ENCODE assay signal across 20 cellular contexts in the genomic region with DNA sequence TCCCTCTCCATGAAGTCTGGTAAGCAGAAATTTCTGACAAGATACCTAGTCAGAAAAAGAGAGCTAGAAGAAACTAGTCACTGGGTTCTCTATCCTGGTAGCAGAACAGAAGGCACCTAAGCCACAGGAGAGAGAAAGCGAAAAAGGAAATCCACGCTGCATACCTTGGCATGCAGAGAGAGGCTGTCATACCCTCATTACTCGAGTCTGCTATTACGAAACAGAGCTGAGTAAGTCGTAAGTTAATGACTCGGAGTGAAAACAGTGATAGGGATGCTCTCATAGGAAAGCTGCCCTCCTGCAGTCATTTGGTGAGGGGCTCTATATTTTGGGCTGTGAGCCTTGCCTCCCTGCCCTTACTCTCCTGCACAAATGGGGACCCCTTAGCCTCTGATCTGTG. TPM values are rescaled to one million over a fixed set of nuclear protein-coding genes. Genes with fewer than 3 reads are reported as not detected.
DNase-seq lines count a peak whose midpoint lies in the region; ATAC-seq, FAIRE-seq and TF ChIP-seq lines count a peak whose summit lies in the region.
"Had no signal": no experiment of that assay in that cellular context is flagged by ENCODE, and none has a peak within 500 bp of the region (broad histone marks: within the 10 kb centered on the region; RNA-seq: fewer than 3 reads in every experiment).

No MANE protein-coding gene starts in this region.

- intact Hi-C loops in CD14-positive monocyte (cut with micrococcal nuclease), result no loop called here

- H3K4me3 ChIP-seq in RWPE2 (ENCODE audit: severe bottlenecking) (no peak overlapping the region), fibroblast of villous mesenchyme (ENCODE audit: low read depth, low read length) (no peak overlapping the region)
- H3K4me3 ChIP-seq: gastroesophageal sphincter, neural progenitor cell, smooth muscle cell, uterus had no signal

- peak; percentile 98 for ATAC-seq in RWPE2 (ENCODE audit: low read depth)
- no peak for ATAC-seq in GM19452 (IDR thresholded peaks at IDR 0.05; ENCODE audit: unreplicated experiment)
- ATAC-seq in GM18519 (IDR thresholded peaks at IDR 0.05; ENCODE audit: low FRiP score, unreplicated experiment), result no peak
- ATAC-seq: gastroesophageal sphincter, left colon had no signal

- H3K4me1 ChIP-seq in RWPE2 (ENCODE audit: insufficient read depth, poor library complexity, severe bottlenecking), result no peaks in the 10 kb centered on the region
- H3K4me1 ChIP-seq: BE2C, gastroesophageal sphincter, neural progenitor cell, uterus had no signal

- H3K27ac ChIP-seq in RWPE2 (ENCODE audit: poor library complexity, severe bottlenecking), result no peak overlapping the region
- H3K27ac ChIP-seq: gastroesophageal sphincter, HL-60, neural progenitor cell had no signal

- no peak for FAIRE-seq in GM12891 (lab: Jason Lieb, UNC)

- no peaks in the 10 kb centered on the region for H3K9me3 ChIP-seq in RWPE2 (ENCODE audit: severe bottlenecking)
- H3K9me3 ChIP-seq: BE2C, gastroesophageal sphincter, uterus had no signal

- peaks cover 10% of the 10 kb centered on the region for H3K27me3 ChIP-seq in RWPE2 (ENCODE audit: insufficient read depth, poor library complexity, severe bottlenecking)
- H3K27me3 ChIP-seq: neural progenitor cell, uterus had no signal

- no peak for TF ChIP-seq POLR2A in GM12891 (IDR thresholded peaks at IDR 0.05; ENCODE audit: low read depth, low read length)

- H3K36me3 Mint-ChIP-seq in CD14-positive monocyte, result no peaks in the 10 kb centered on the region
- H3K36me3 Mint-ChIP-seq: neural progenitor cell had no signal

- TF ChIP-seq CTCF in RWPE2 (IDR thresholded peaks at IDR 0.05; ENCODE audit: poor library complexity, severe bottlenecking), result no peak
- no peak for TF ChIP-seq CTCF in fibroblast of villous mesenchyme (IDR thresholded peaks at IDR 0.05; ENCODE audit: insufficient read depth, low read depth, low read length)
- no peak for TF ChIP-seq CTCF in CD14-positive monocyte (IDR thresholded peaks at IDR 0.05)

- DNase-seq in stimulated activated CD4-positive, alpha-beta T cell treated with anti-CD3 and anti-CD28 coated beads, Interleukin-15, amount 100 ng/mL, for 24 hours, result peak; percentile 4
- no peak for DNase-seq in stimulated activated CD4-positive, alpha-beta T cell treated with anti-CD3 and anti-CD28 coated beads, Interleukin-4, amount 100 ng/mL, for 24 hours
- DNase-seq in RWPE2 (ENCODE audit: low spot score) (no peak), fibroblast of villous mesenchyme (ENCODE audit: low read depth) (peak; percentile 30), CD14-positive monocyte (ENCODE audit: low spot score) (no peak), GM12891 (ENCODE audit: insufficient read length, low spot score) (no peak)
- DNase-seq: BE2C, left colon, NCI-H1092, NCI-H526 had no signal

- no peaks in the 10 kb centered on the region for H3K4me1 Mint-ChIP-seq in CD14-positive monocyte
- H3K4me1 Mint-ChIP-seq: neural progenitor cell had no signal

- H3K36me3 ChIP-seq in RWPE2 (ENCODE audit: low read depth), result no peaks in the 10 kb centered on the region
- H3K36me3 ChIP-seq: BE2C, gastroesophageal sphincter, neural progenitor cell, uterus had no signal

- no peak overlapping the region for H3K4me3 Mint-ChIP-seq in CD14-positive monocyte
- H3K4me3 Mint-ChIP-seq: activated T-helper 1 cell treated with anti-CD3 and anti-CD28 coated beads, Interleukin-12 subunit alpha, Interleukin-12 subunit beta, Interleukin-2, Interleukin-4 antibody, amounts not matched to agents 30 ng/mL and 10 ng/mL and 1 ng/mL, durations not matched to agents 14 hours and 24 hours and 36 hours; neural progenitor cell had no signal

- H3K27me3 Mint-ChIP-seq in CD14-positive monocyte (ENCODE audit: low read depth in 3 of 3), result peaks cover 0 to 5% (median 2%) of the 10 kb centered on the region in 3 donors

- H3K9me3 Mint-ChIP-seq in CD14-positive monocyte, result peaks cover 0 to 3% (median 0%) of the 10 kb centered on the region in 7 donors
- H3K9me3 Mint-ChIP-seq: activated T-helper 1 cell treated with anti-CD3 and anti-CD28 coated beads, Interleukin-12 subunit alpha, Interleukin-12 subunit beta, Interleukin-2, Interleukin-4 antibody, amounts not matched to agents 30 ng/mL and 10 ng/mL and 1 ng/mL, durations not matched to agents 14 hours and 24 hours and 36 hours; neural progenitor cell had no signal

- H3K27ac Mint-ChIP-seq in CD14-positive monocyte, result no peak overlapping the region
- H3K27ac Mint-ChIP-seq: activated T-helper 1 cell treated with anti-CD3 and anti-CD28 coated beads, Interleukin-12 subunit alpha, Interleukin-12 subunit beta, Interleukin-2, Interleukin-4 antibody, amounts not matched to agents 30 ng/mL and 10 ng/mL and 1 ng/mL, durations not matched to agents 14 hours and 24 hours and 36 hours; neural progenitor cell had no signal

TF ChIP-seq in GM12891, 5 proteins besides CTCF, POLR2A, EP300 and RAD21:
- no peak for TF ChIP-seq POLR2AphosphoS5 (IDR thresholded peaks at IDR 0.05; ENCODE audit: low read depth, low read length)
- TF ChIP-seq POU2F2 (IDR thresholded peaks at IDR 0.05; ENCODE audit: low read depth, low read length), result no peak
- no peak for TF ChIP-seq SPI1 (IDR thresholded peaks at IDR 0.05; ENCODE audit: low read depth, low read length)
- TF ChIP-seq TAF1 (IDR thresholded peaks at IDR 0.05; ENCODE audit: low read depth, low read length), result no peak
- no peak for TF ChIP-seq PAX5 (IDR thresholded peaks at IDR 0.05; ENCODE audit: insufficient read depth, low read length, severe bottlenecking)

RNA-seq across cellular contexts. Expression of a gene that starts 16.2 kb away (rescaled TPM):
- total RNA-seq in fibroblast of villous mesenchyme, result not detected in 2 replicates
- polyA plus RNA-seq in CD14-positive monocyte, result not detected
- polyA plus RNA-seq in GM12891 (2012; ENCODE audit: low read depth, missing spikeins), result not detected
- total RNA-seq: activated T-helper 1 cell treated with anti-CD3 and anti-CD28 coated beads, Interleukin-12 subunit alpha, Interleukin-12 subunit beta, Interleukin-2, Interleukin-4 antibody, amounts not matched to agents 30 ng/mL and 10 ng/mL and 1 ng/mL, durations not matched to agents 14 hours and 24 hours and 36 hours; chondrocyte; gastroesophageal sphincter; left colon; SK-MEL-5; smooth muscle cell; uterus had no signal
- polyA plus RNA-seq: smooth muscle cell had no signal

RNA-seq across cellular contexts. Expression of a gene that starts 51.1 kb away (rescaled TPM):
- total RNA-seq in fibroblast of villous mesenchyme, result not detected in 2 replicates
- not detected for polyA plus RNA-seq in CD14-positive monocyte
- polyA plus RNA-seq in GM12891 (2012; ENCODE audit: low read depth, missing spikeins), result not detected
- total RNA-seq: activated T-helper 1 cell treated with anti-CD3 and anti-CD28 coated beads, Interleukin-12 subunit alpha, Interleukin-12 subunit beta, Interleukin-2, Interleukin-4 antibody, amounts not matched to agents 30 ng/mL and 10 ng/mL and 1 ng/mL, durations not matched to agents 14 hours and 24 hours and 36 hours; chondrocyte; gastroesophageal sphincter; left colon; SK-MEL-5; smooth muscle cell; uterus had no signal
- polyA plus RNA-seq: smooth muscle cell had no signal

Comparison
In these comparisons a context has a peak if more than half of its experiments do, and no peak if none do; other contexts are left out.
1. DNase-seq: peak in stimulated activated CD4-positive, alpha-beta T cell treated with anti-CD3 and anti-CD28 coated beads, Interleukin-15, amount 100 ng/mL, for 24 hours (single experiment) and fibroblast of villous mesenchyme (single experiment); none in stimulated activated CD4-positive, alpha-beta T cell treated with anti-CD3 and anti-CD28 coated beads, Interleukin-4, amount 100 ng/mL, for 24 hours (single experiment), RWPE2 (single experiment), CD14-positive monocyte (single experiment) and GM12891 (single experiment).